ENCODE assay signal across 1 cellular context in the genomic region with DNA sequence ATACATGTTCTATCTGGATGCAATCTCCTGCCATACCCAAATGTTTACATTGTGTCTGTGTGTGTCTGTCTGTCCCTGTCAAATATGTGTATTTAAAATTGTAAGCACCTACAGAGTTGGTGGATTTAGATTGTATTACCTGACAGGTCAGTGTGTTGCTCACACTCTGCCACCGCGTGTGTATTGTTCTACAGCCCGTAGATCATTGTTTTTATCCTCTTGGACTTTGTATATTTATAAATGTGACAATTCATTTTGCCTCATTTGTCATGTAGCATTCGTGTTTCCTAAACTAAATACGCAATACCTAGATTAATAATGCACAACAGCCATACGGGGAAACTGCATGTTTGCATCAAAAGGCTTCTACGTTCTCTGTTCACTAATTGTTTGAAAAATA.
TF ChIP-seq lines count a peak whose summit lies in the region.

No MANE protein-coding gene starts in this region.

TF ChIP-seq in IMR-90, 13 proteins besides CTCF, POLR2A, EP300 and RAD21 (continued from another document):
- TF ChIP-seq, protein P1, sequence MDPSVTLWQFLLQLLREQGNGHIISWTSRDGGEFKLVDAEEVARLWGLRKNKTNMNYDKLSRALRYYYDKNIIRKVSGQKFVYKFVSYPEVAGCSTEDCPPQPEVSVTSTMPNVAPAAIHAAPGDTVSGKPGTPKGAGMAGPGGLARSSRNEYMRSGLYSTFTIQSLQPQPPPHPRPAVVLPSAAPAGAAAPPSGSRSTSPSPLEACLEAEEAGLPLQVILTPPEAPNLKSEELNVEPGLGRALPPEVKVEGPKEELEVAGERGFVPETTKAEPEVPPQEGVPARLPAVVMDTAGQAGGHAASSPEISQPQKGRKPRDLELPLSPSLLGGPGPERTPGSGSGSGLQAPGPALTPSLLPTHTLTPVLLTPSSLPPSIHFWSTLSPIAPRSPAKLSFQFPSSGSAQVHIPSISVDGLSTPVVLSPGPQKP (IDR thresholded peaks at IDR 0.05; ENCODE audit: borderline replicate concordance, low read depth, low read length) = no peak
- no peak for TF ChIP-seq MXI1 (IDR thresholded peaks at IDR 0.05; ENCODE audit: borderline replicate concordance, low read depth, low read length)
- TF ChIP-seq CHD1 (IDR thresholded peaks at IDR 0.05; ENCODE audit: low read depth, low read length) = no peak
- TF ChIP-seq MAFK (IDR thresholded peaks at IDR 0.05; ENCODE audit: low read depth, low read length) = no peak
